16 cellular contexts compared by ENCODE assay signal in the genomic region with DNA sequence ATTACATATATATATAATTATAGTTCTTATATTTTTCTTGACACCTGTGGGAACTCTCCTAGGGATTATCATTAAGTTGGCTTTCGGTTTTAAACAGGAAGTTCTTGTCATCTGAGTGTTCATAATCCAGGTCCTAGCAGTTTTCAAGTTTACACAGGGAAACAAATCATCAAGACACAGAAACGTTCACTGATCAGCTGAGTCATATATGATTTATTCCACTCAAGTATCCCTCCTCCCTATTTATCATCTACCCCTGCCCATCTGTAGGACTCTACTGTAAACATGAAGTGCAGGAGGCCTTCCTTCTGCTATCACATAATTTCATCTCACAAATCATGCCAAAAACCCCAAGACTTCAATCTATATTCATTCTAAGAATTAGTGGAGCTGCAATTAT.
"Had no signal": no experiment of that assay in that cellular context is flagged by ENCODE, and none has a peak within 500 bp of the region (broad histone marks: within the 10 kb centered on the region; RNA-seq: fewer than 3 reads in every experiment).

No MANE protein-coding gene starts in this region.

- H3K9me3 ChIP-seq: adrenal gland, gastroesophageal sphincter, pancreas, suprapubic skin, upper lobe of right lung had no signal

- H3K27me3 ChIP-seq: adrenal gland, gastroesophageal sphincter, hepatocyte, neural progenitor cell, pancreas, suprapubic skin, upper lobe of right lung had no signal

- H3K4me3 Mint-ChIP-seq: activated CD4-positive, alpha-beta memory T cell treated with anti-CD3 and anti-CD28 coated beads for 36 hours; brain; mesothelial cell of epicardium; neural progenitor cell had no signal

- H3K27ac Mint-ChIP-seq: activated CD4-positive, alpha-beta memory T cell treated with anti-CD3 and anti-CD28 coated beads for 36 hours; brain; mesothelial cell of epicardium; neural progenitor cell had no signal

- H3K27me3 Mint-ChIP-seq: activated CD4-positive, alpha-beta memory T cell treated with anti-CD3 and anti-CD28 coated beads for 36 hours; brain had no signal

- ATAC-seq: gastroesophageal sphincter; pancreas; stimulated activated naive CD8-positive, alpha-beta T cell treated with anti-CD3 and anti-CD28 coated beads, Interleukin-15, Interleukin-2, amounts not matched to agents 100 U/mL and 50 U/mL, for 24 hours; upper lobe of right lung had no signal

- H3K27ac ChIP-seq: adrenal gland, gastroesophageal sphincter, hepatocyte, neural progenitor cell, pancreas, suprapubic skin, upper lobe of right lung had no signal

- H3K4me3 ChIP-seq: adrenal gland, gastroesophageal sphincter, hepatocyte, neural progenitor cell, pancreas, suprapubic skin, upper lobe of right lung had no signal

- H3K9me3 Mint-ChIP-seq: activated CD4-positive, alpha-beta memory T cell treated with anti-CD3 and anti-CD28 coated beads for 36 hours; brain; mesothelial cell of epicardium; neural progenitor cell had no signal

- FAIRE-seq: endometrium, pancreas had no signal

- DNase-seq: activated CD4-positive, alpha-beta memory T cell treated with anti-CD3 and anti-CD28 coated beads for 36 hours; activated CD8-positive, alpha-beta memory T cell treated with anti-CD3 and anti-CD28 coated beads, Interleukin-2, amount 50 U/mL, for 4 hours; activated naive CD4-positive, alpha-beta T cell treated with anti-CD3 and anti-CD28 coated beads, Interleukin-2, amount 50 U/mL, for 16 hours; pancreas; stimulated activated CD4-positive, alpha-beta T cell treated with anti-CD3 and anti-CD28 coated beads, Interleukin-2, amount 100 ng/mL, for 48 hours; stimulated activated naive CD8-positive, alpha-beta T cell treated with anti-CD3 and anti-CD28 coated beads, Interleukin-15, Interleukin-2, amounts not matched to agents 100 U/mL and 50 U/mL, for 24 hours; SW 1271; upper lobe of right lung had no signal
